In genomic region chr15:40059821-40060220, GRCh38 we compare ENCODE assay signal across 18 cellular contexts. TPM values are rescaled to one million over a fixed set of nuclear protein-coding genes. Genes with fewer than 3 reads are reported as not detected.
DNase-seq lines count a peak whose midpoint lies in the region; ATAC-seq, FAIRE-seq and TF ChIP-seq lines count a peak whose summit lies in the region.
"Had no signal": no experiment of that assay in that cellular context is flagged by ENCODE, and none has a peak within 500 bp of the region (broad histone marks: within the 10 kb centered on the region; RNA-seq: fewer than 3 reads in every experiment).

No MANE protein-coding gene starts in this region.

- TF ChIP-seq POLR2A in sigmoid colon (IDR thresholded peaks at IDR 0.05): no peak

- WGBS in sigmoid colon, 2 donors: 92 to 97% methylated on average over 11 of the region's 11 CpGs

- H3K4me3 ChIP-seq in RWPE2 (ENCODE audit: severe bottlenecking): no peak overlapping the region
- no peak overlapping the region for H3K4me3 ChIP-seq in kidney (ENCODE audit: low read length in 2 of 2)
- no peak overlapping the region for H3K4me3 ChIP-seq in sigmoid colon
- H3K4me3 ChIP-seq: PC-9 had no signal

- intact Hi-C loops in kidney (cut with DNase I): no loop called here
- intact Hi-C loops in sigmoid colon (cut with DNase I): no loop called here

- no peak overlapping the region for H3K9ac ChIP-seq in kidney (ENCODE audit: low read length in 2 of 2)
- H3K9ac ChIP-seq: KMS-11 had no signal

- no peak overlapping the region for H3K27ac ChIP-seq in RWPE2 (ENCODE audit: poor library complexity, severe bottlenecking)
- H3K27ac ChIP-seq in kidney (ENCODE audit: low read depth in 2 of 2, low read length in 2 of 2): no peak overlapping the region
- H3K27ac ChIP-seq in sigmoid colon: no peak overlapping the region
- H3K27ac ChIP-seq: 22Rv1, PC-9, RWPE1 had no signal

- no peak for FAIRE-seq in kidney (lab: Jason Lieb, UNC)

- TF ChIP-seq EP300 in sigmoid colon (IDR thresholded peaks at IDR 0.05): no peak

- TF ChIP-seq CTCF in RWPE2 (IDR thresholded peaks at IDR 0.05; ENCODE audit: poor library complexity, severe bottlenecking): no peak
- TF ChIP-seq CTCF in kidney (IDR thresholded peaks at IDR 0.05; ENCODE audit: borderline replicate concordance, extremely low read depth, insufficient read depth): no peak
- TF ChIP-seq CTCF in sigmoid colon (IDR thresholded peaks at IDR 0.05): no peak

- H3K36me3 ChIP-seq in RWPE2 (ENCODE audit: low read depth) (no peaks in the 10 kb centered on the region), kidney (ENCODE audit: control insufficient read depth in 1 of 2, insufficient read depth in 2 of 2, low read length in 2 of 2) (no peaks in the 10 kb centered on the region), sigmoid colon (no peaks in the 10 kb centered on the region)

- H3K9me3 ChIP-seq in RWPE2 (ENCODE audit: severe bottlenecking) (no peaks in the 10 kb centered on the region), kidney (ENCODE audit: control insufficient read depth in 1 of 2, low read length in 2 of 2) (no peaks in the 10 kb centered on the region), sigmoid colon (no peaks in the 10 kb centered on the region)

- peaks cover 34% of the 10 kb centered on the region for H3K4me1 ChIP-seq in RWPE2 (ENCODE audit: insufficient read depth, poor library complexity, severe bottlenecking)
- H3K4me1 ChIP-seq in kidney (ENCODE audit: control insufficient read depth in 1 of 2, insufficient read depth in 1 of 2, low read depth in 1 of 2, low read length in 2 of 2): peaks cover 3 to 9% of the 10 kb centered on the region in 2 donors
- peaks cover 0 to 37% (median 30%) of the 10 kb centered on the region in 4 donors for H3K4me1 ChIP-seq in sigmoid colon

- ATAC-seq in RWPE2 (ENCODE audit: low read depth) (no peak), HG02610 (IDR thresholded peaks at IDR 0.05; ENCODE audit: unreplicated experiment) (no peak), GM21526 (IDR thresholded peaks at IDR 0.05; ENCODE audit: low FRiP score, unreplicated experiment) (no peak)

- DNase-seq in activated CD8-positive, alpha-beta memory T cell treated with anti-CD3 and anti-CD28 coated beads for 24 hours: peak; percentile 53
- DNase-seq in activated CD8-positive, alpha-beta memory T cell treated with anti-CD3 and anti-CD28 coated beads, Interleukin-2, amount 50 U/mL, for 48 hours: no peak
- peak; percentile 56 for DNase-seq in RWPE2 (ENCODE audit: low spot score)
- DNase-seq in kidney: peak; percentile 15
- DNase-seq in sigmoid colon: peak; percentile 36
- DNase-seq in NAMALWA (ENCODE audit: low spot score): no peak
- DNase-seq: AML-193, DMS79 treated with DMSO at 0.1 percent for 48 hours, NCI-H1417 treated with DMSO at 0.1 percent for 48 hours, NCI-H187 treated with DMSO at 0.1 percent for 48 hours, NCI-H226, NCI-H524 treated with DMSO at 0.1 percent for 48 hours, PC-9 had no signal

- H3K27me3 ChIP-seq in RWPE2 (ENCODE audit: insufficient read depth, poor library complexity, severe bottlenecking): no peaks in the 10 kb centered on the region
- no peaks in the 10 kb centered on the region for H3K27me3 ChIP-seq in sigmoid colon

RNA-seq across cellular contexts. Expression of gene SRP14, which starts 20.8 kb away (rescaled TPM):
- total RNA-seq in kidney: 190 TPM
- polyA plus RNA-seq in kidney (ENCODE audit: insufficient read depth, low read depth, low replicate concordance): 867 TPM
- 100 to 1,000 TPM; 307 to 378 (median 342) TPM for total RNA-seq in sigmoid colon
- polyA plus RNA-seq in sigmoid colon: 100 to 1,000 TPM; 304 to 467 (median 403) TPM

RNA-seq across cellular contexts. Expression of gene BMF, which starts 48.9 kb away (rescaled TPM):
- 19.7 TPM for total RNA-seq in kidney
- polyA plus RNA-seq in kidney (ENCODE audit: insufficient read depth, low read depth, low replicate concordance): 3.6 TPM
- 10 to 100 TPM in 3 of 4 donors, 1 to 10 TPM in 1; 5.8 to 18.0 (median 14.8) TPM for total RNA-seq in sigmoid colon
- 10 to 100 TPM in 2 of 3 donors, 1 to 10 TPM in 1; 4.8 to 18.1 (median 15.5) TPM for polyA plus RNA-seq in sigmoid colon

Comparison
In these comparisons a context has a peak if more than half of its experiments do, and no peak if none do; other contexts are left out.
1. DNase-seq: peak in activated CD8-positive, alpha-beta memory T cell treated with anti-CD3 and anti-CD28 coated beads for 24 hours (single experiment), RWPE2 (single experiment), kidney (single experiment) and sigmoid colon (single experiment); none in activated CD8-positive, alpha-beta memory T cell treated with anti-CD3 and anti-CD28 coated beads, Interleukin-2, amount 50 U/mL, for 48 hours (single experiment) and NAMALWA (single experiment).